Comparison of ENCODE assay signal across 19 cellular contexts in the genomic region with DNA sequence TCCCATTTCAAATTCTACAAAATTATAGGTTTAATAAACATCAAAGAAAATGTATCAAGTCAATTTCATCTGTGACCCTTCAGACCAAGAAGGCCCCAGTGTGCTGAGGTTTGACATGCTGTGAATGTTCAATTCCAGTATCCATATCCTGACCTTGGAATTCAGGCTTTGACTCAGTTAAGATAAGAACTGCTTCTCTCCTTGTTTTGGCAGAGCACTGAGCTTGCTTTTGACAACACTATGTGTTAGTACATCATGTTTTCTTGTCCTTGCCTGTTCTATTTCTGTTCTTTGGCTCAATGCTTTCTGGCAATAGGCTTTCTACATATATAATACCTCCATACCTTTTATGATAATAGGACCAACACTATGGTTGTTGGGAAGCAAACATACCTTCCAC.
"Had no signal": no experiment of that assay in that cellular context is flagged by ENCODE, and none has a peak within 500 bp of the region (broad histone marks: within the 10 kb centered on the region; RNA-seq: fewer than 3 reads in every experiment).

No MANE protein-coding gene starts in this region.

- H3K4me1 ChIP-seq: gastroesophageal sphincter, upper lobe of right lung had no signal

- ATAC-seq: activated CD4-positive, alpha-beta T cell treated with anti-CD3 and anti-CD28 coated beads for 36 hours; activated naive CD4-positive, alpha-beta T cell treated with anti-CD3 and anti-CD28 coated beads, Interleukin-2, amount 50 U/mL, for 72 hours; gastroesophageal sphincter; left colon; stimulated activated naive CD8-positive, alpha-beta T cell treated with anti-CD3 and anti-CD28 coated beads, Interleukin-15, amount 100 ng/mL, for 72 hours; upper lobe of right lung; WTC11 had no signal

- H3K9me3 ChIP-seq: SK-N-SH, thoracic aorta, upper lobe of right lung had no signal

- H3K4me3 ChIP-seq: gastroesophageal sphincter, skin epidermis, thoracic aorta, upper lobe of right lung had no signal

- FAIRE-seq: endometrium had no signal

- H3K36me3 ChIP-seq: gastroesophageal sphincter, thoracic aorta, upper lobe of right lung had no signal

- DNase-seq: activated CD4-positive, alpha-beta T cell treated with anti-CD3 and anti-CD28 coated beads for 36 hours; activated CD4-positive, alpha-beta T cell treated with anti-CD3 and anti-CD28 coated beads, Interleukin-2, amount 50 U/mL, for 48 hours; activated gamma-delta T cell treated with Interleukin-2 at 50 U/mL for 16 hours; amniotic stem cell; cortex of kidney; erythroblast; left colon; mammary epithelial cell; SK-N-SH; stimulated activated CD4-positive, alpha-beta T cell treated with anti-CD3 and anti-CD28 coated beads, Interleukin-15, amount 100 ng/mL, for 24 hours; stimulated activated CD4-positive, alpha-beta T cell treated with anti-CD3 and anti-CD28 coated beads, Interleukin-2, amount 100 ng/mL, for 48 hours; stimulated activated naive CD8-positive, alpha-beta T cell treated with anti-CD3 and anti-CD28 coated beads, Interleukin-15, amount 100 ng/mL, for 72 hours; upper lobe of right lung had no signal

- H3K4me2 ChIP-seq: SK-N-SH had no signal

- H3K9ac ChIP-seq: SK-N-SH had no signal

- H3K27me3 ChIP-seq: gastroesophageal sphincter, upper lobe of right lung had no signal

- H3K27ac ChIP-seq: gastroesophageal sphincter, skin epidermis, thoracic aorta, upper lobe of right lung had no signal

- H3K9me2 ChIP-seq: SK-N-SH had no signal
